19 cellular contexts compared by ENCODE assay signal in the genomic region with DNA sequence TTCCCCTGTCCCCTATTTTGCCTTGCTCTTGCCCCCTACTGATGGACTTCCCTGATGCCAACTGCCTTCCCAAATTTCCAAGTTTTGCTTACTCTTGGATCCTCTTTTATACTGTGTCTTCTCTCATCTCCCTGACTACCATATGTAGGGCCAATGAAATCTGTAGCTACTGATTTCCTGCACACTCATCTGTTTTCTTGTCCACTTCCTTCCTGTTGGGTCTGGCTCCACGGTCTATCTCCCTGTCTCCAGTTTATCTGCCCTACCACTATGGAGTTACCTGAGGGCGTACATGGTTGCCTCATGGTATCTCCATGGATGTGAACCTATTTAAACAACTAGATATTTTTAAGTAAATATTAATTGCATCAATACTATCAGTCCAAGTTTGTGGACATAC.
"Had no signal": no experiment of that assay in that cellular context is flagged by ENCODE, and none has a peak within 500 bp of the region (broad histone marks: within the 10 kb centered on the region; RNA-seq: fewer than 3 reads in every experiment).

No MANE protein-coding gene starts in this region.

- H3K27ac ChIP-seq: gastrocnemius medialis, heart right ventricle, ovary, right atrium auricular region, sigmoid colon, skin epidermis, stomach, thoracic aorta had no signal

- H3K36me3 ChIP-seq: gastrocnemius medialis, heart right ventricle, ovary, right atrium auricular region, sigmoid colon, stomach, thoracic aorta had no signal

- H3K27me3 ChIP-seq: gastrocnemius medialis, heart right ventricle, ovary, right atrium auricular region, sigmoid colon, stomach had no signal

- H3K4me3 ChIP-seq: gastrocnemius medialis, heart right ventricle, ovary, right atrium auricular region, sigmoid colon, skin epidermis, stomach, thoracic aorta had no signal

- DNase-seq: effector CD4-positive, alpha-beta T cell; endodermal cell; gastrocnemius medialis; heart right ventricle; hypothalamus; kidney glomerular epithelial cell; natural killer cell; nucleus accumbens; ovary; sigmoid colon; stimulated activated CD4-positive, alpha-beta T cell treated with anti-CD3 and anti-CD28 coated beads, Interleukin-12 subunit alpha, Interleukin-12 subunit beta, amount 100 ng/mL, for 4 hours; stimulated activated naive CD4-positive, alpha-beta T cell; stomach; substantia nigra; trophoblast cell had no signal

- H3K4me1 ChIP-seq: gastrocnemius medialis, heart right ventricle, right atrium auricular region, sigmoid colon, stomach had no signal

- H3K9me3 ChIP-seq: gastrocnemius medialis, ovary had no signal

- ATAC-seq: gastrocnemius medialis, heart right ventricle, left lobe of liver, natural killer cell had no signal
